ENCODE assay signal across 1 cellular context in genomic region chr17:50184611-50185398, GRCh38.
TF ChIP-seq lines count a peak whose summit lies in the region.

No MANE protein-coding gene starts in this region.

TF ChIP-seq in WTC11, 78 proteins besides CTCF, POLR2A, EP300 and RAD21 (continued from another document):
- no peak for TF ChIP-seq E2F4 (CRISPR knock-in tag; IDR thresholded peaks at IDR 0.05; ENCODE audit: borderline replicate concordance, low read depth)
- no peak for TF ChIP-seq STAT6 (CRISPR knock-in tag; conservative IDR thresholded peaks at IDR 0.05; ENCODE audit: low read depth)
- TF ChIP-seq TCF7 (CRISPR knock-in tag; IDR thresholded peaks at IDR 0.05; ENCODE audit: low read depth): no peak
- no peak for TF ChIP-seq ZBTB43 (CRISPR knock-in tag; IDR thresholded peaks at IDR 0.05)
- no peak for TF ChIP-seq KAT7 (CRISPR knock-in tag; IDR thresholded peaks at IDR 0.05; ENCODE audit: borderline replicate concordance)
- no peak for TF ChIP-seq TP53 (CRISPR knock-in tag; IDR thresholded peaks at IDR 0.05)
- no peak for TF ChIP-seq E2F5 (CRISPR knock-in tag; IDR thresholded peaks at IDR 0.05)
TF ChIP-seq in WTC11: peak in this region for 0.
